In genomic region chr6:88842320-88842719, GRCh38 we compare ENCODE assay signal across 16 cellular contexts.
DNase-seq lines count a peak whose midpoint lies in the region; ATAC-seq, FAIRE-seq and TF ChIP-seq lines count a peak whose summit lies in the region.
"Had no signal": no experiment of that assay in that cellular context is flagged by ENCODE, and none has a peak within 500 bp of the region (broad histone marks: within the 10 kb centered on the region; RNA-seq: fewer than 3 reads in every experiment).

No MANE protein-coding gene starts in this region.

- no peak for TF ChIP-seq RAD21 in GM12878 (IDR thresholded peaks at IDR 0.05; ENCODE audit: insufficient read depth, low read depth, low read length)

- in situ Hi-C loops in GM12878 (cut with MboI) = no loop called here

- no peaks in the 10 kb centered on the region for H3K27me3 ChIP-seq in GM12878 (replicated peaks in 1 of 2; ENCODE audit: control insufficient read depth in 2 of 2, insufficient read depth in 2 of 2, low read length in 1 of 2)
- no peaks in the 10 kb centered on the region for H3K27me3 ChIP-seq in uterus

- H4K20me1 ChIP-seq in GM12878 (ENCODE audit: control insufficient read depth, insufficient read depth) = no peaks in the 10 kb centered on the region

- peaks cover 65% of the 10 kb centered on the region for H3K36me3 Mint-ChIP-seq in stimulated activated naive CD8-positive, alpha-beta T cell treated with anti-CD3 and anti-CD28 coated beads, Interleukin-15, Interleukin-2, amounts not matched to agents 100 ng/mL and 50 ng/mL, for 24 hours (ENCODE audit: low read depth)
- peaks cover 42% of the 10 kb centered on the region for H3K36me3 Mint-ChIP-seq in memory B cell

- H3K9ac ChIP-seq in GM12878 (ENCODE audit: control insufficient read depth, insufficient read depth, low read length) = no peak overlapping the region

- SMC1A ChIA-PET in GM12878 (lab: Charles Lee; ENCODE audit: uncharacterized antibody, unreplicated experiment) = interaction anchor here (1.1 kb wide), 1 partner anchor 8 kb away, joined by 3 read pairs; no protein-coding TSS in a partner anchor

- no peak for TF ChIP-seq POLR2A in GM12878 (IDR thresholded peaks at IDR 0.05; ENCODE audit: low read depth, low read length)
- no peak for TF ChIP-seq POLR2A in uterus (IDR thresholded peaks at IDR 0.05)

- RAD21 ChIA-PET in GM12878 (lab: Charles Lee; ENCODE audit: unreplicated experiment) = no interaction called here

- TF ChIP-seq CTCF in GM12878 (IDR thresholded peaks at IDR 0.05 in 2 of 3, conservative IDR thresholded peaks at IDR 0.05 in 1 of 3; ENCODE audit: control insufficient read depth in 2 of 3, extremely low read depth in 1 of 3, insufficient read depth in 1 of 3, low read depth in 3 of 3, low read length in 3 of 3) = no peak
- TF ChIP-seq CTCF in uterus (IDR thresholded peaks at IDR 0.05) = no peak

- no peak for ATAC-seq in stimulated activated naive CD8-positive, alpha-beta T cell treated with anti-CD3 and anti-CD28 coated beads, Interleukin-15, Interleukin-2, amounts not matched to agents 100 U/mL and 50 U/mL, for 24 hours
- no peak for ATAC-seq in GM12878
- no peak for ATAC-seq in memory B cell (ENCODE audit: low read depth)
- no peak for ATAC-seq in HG03045 (IDR thresholded peaks at IDR 0.05; ENCODE audit: unreplicated experiment)
- ATAC-seq: HCT116 had no signal

- no peaks in the 10 kb centered on the region for H3K4me1 ChIP-seq in GM12878 (ENCODE audit: control insufficient read depth, insufficient read depth, low read length)
- no peaks in the 10 kb centered on the region for H3K4me1 ChIP-seq in uterus

- peaks cover 4% of the 10 kb centered on the region for H3K9me3 Mint-ChIP-seq in stimulated activated naive CD8-positive, alpha-beta T cell treated with anti-CD3 and anti-CD28 coated beads, Interleukin-15, Interleukin-2, amounts not matched to agents 100 ng/mL and 50 ng/mL, for 24 hours
- H3K9me3 Mint-ChIP-seq in memory B cell = no peaks in the 10 kb centered on the region

- H3K4me3 Mint-ChIP-seq in stimulated activated naive CD8-positive, alpha-beta T cell treated with anti-CD3 and anti-CD28 coated beads, Interleukin-15, Interleukin-2, amounts not matched to agents 100 ng/mL and 50 ng/mL, for 24 hours = no peak overlapping the region
- H3K4me3 Mint-ChIP-seq in memory B cell = no peak overlapping the region
- H3K4me3 Mint-ChIP-seq: CD14-positive monocyte had no signal

- BruUV-seq in GM12878 (replicated peaks; lab: Mats Ljungman, UMichigan) = no TSS peak

- H3K79me2 ChIP-seq in GM12878 (ENCODE audit: control insufficient read depth, insufficient read depth, low read length) = no peaks in the 10 kb centered on the region

- CTCF ChIA-PET in GM12878 (lab: Yijun Ruan, JAX) = interaction anchor here (1.5 to 1.9 kb wide), 2 partner anchors 28 to 29 kb away, joined by 6 to 7 read pairs; no protein-coding TSS in a partner anchor

- H3K36me3 ChIP-seq in GM12878 (ENCODE audit: control insufficient read depth in 2 of 2, insufficient read depth in 2 of 2, low read length in 1 of 2) (peaks cover 2 to 10% of the 10 kb centered on the region in 2 experiments), uterus (no peaks in the 10 kb centered on the region)

- H3K27me3 Mint-ChIP-seq in stimulated activated naive CD8-positive, alpha-beta T cell treated with anti-CD3 and anti-CD28 coated beads, Interleukin-15, Interleukin-2, amounts not matched to agents 100 ng/mL and 50 ng/mL, for 24 hours = no peaks in the 10 kb centered on the region
- no peaks in the 10 kb centered on the region for H3K27me3 Mint-ChIP-seq in memory B cell

- no peak overlapping the region for H3K27ac ChIP-seq in GM12878 (ENCODE audit: control insufficient read depth, insufficient read depth)
- H3K27ac ChIP-seq in uterus = peak overlapping the region; percentile 34 to 46

- H2AFZ ChIP-seq in GM12878 (ENCODE audit: control insufficient read depth, low read depth, low read length) = no peak overlapping the region

- no peak overlapping the region for H3K4me2 ChIP-seq in GM12878 (ENCODE audit: control insufficient read depth, insufficient read depth)

- H3K4me1 Mint-ChIP-seq in stimulated activated naive CD8-positive, alpha-beta T cell treated with anti-CD3 and anti-CD28 coated beads, Interleukin-15, Interleukin-2, amounts not matched to agents 100 ng/mL and 50 ng/mL, for 24 hours (ENCODE audit: low read depth) = no peaks in the 10 kb centered on the region
- H3K4me1 Mint-ChIP-seq in memory B cell = no peaks in the 10 kb centered on the region
- H3K4me1 Mint-ChIP-seq: CD14-positive monocyte had no signal

- intact Hi-C loops in GM12878 (cut with micrococcal nuclease; ENCODE audit: unreplicated experiment) (no loop called here), uterus (cut with DNase I; ENCODE audit: low total_unique reads) (no loop called here)

- H3K4me3 ChIP-seq in GM12878 = no peak overlapping the region
- no peak overlapping the region for H3K4me3 ChIP-seq in uterus

- DNase-seq in stimulated activated naive CD8-positive, alpha-beta T cell treated with anti-CD3 and anti-CD28 coated beads, Interleukin-15, Interleukin-2, amounts not matched to agents 100 U/mL and 50 U/mL, for 24 hours = no peak
- no peak for DNase-seq in GM12878 (ENCODE audit: low read depth, low spot score)
- no peak for DNase-seq in memory B cell (ENCODE audit: low spot score in 2 of 2)
- no peak for DNase-seq in uterus
- no peak for DNase-seq in NCI-H128 (lab: John Stamatoyannopoulos, UW; ENCODE audit: unreplicated experiment)
- no peak for DNase-seq in cerebellum (ENCODE audit: low spot score)
- DNase-seq: DMS53, NCI-H1436, NCI-H2029, NCI-H2171 treated with DMSO at 0.1 percent for 48 hours, NCI-H510A, NCI-H82 had no signal

- peak overlapping the region; percentile 58 for H3K27ac Mint-ChIP-seq in stimulated activated naive CD8-positive, alpha-beta T cell treated with anti-CD3 and anti-CD28 coated beads, Interleukin-15, Interleukin-2, amounts not matched to agents 100 ng/mL and 50 ng/mL, for 24 hours
- H3K27ac Mint-ChIP-seq in memory B cell = peak overlapping the region; percentile 22

- no peaks in the 10 kb centered on the region; the same call in none of the 3 replicates for H3K9me3 ChIP-seq in GM12878 (replicated peaks; ENCODE audit: control insufficient read depth, insufficient read depth, low read length)
- no peaks in the 10 kb centered on the region for H3K9me3 ChIP-seq in uterus

- no peak for FAIRE-seq in GM12878 (lab: Jason Lieb, UNC)

- POLR2A ChIA-PET in GM12878 (lab: Charles Lee) = no interaction called here

- no peak for TF ChIP-seq EP300 in GM12878 (IDR thresholded peaks at IDR 0.05; ENCODE audit: borderline replicate concordance in 1 of 2, control insufficient read depth in 1 of 2, low read depth in 2 of 2, low read length in 2 of 2)

TF ChIP-seq in GM12878, 131 proteins besides CTCF, POLR2A, EP300 and RAD21:
- TF ChIP-seq TBL1XR1 (IDR thresholded peaks at IDR 0.05; ENCODE audit: low read depth, low read length) (no peak), RUNX3 (IDR thresholded peaks at IDR 0.05; ENCODE audit: low read length) (no peak), STAT3 (IDR thresholded peaks at IDR 0.05; ENCODE audit: low read depth, low read length) (no peak), JUNB (IDR thresholded peaks at IDR 0.05) (peak; percentile 33; the same call in 1 of the 2 replicates), SP1 (IDR thresholded peaks at IDR 0.05; ENCODE audit: low read depth, low read length) (no peak)
